ENCODE assay signal across 4 cellular contexts in genomic region chr5:164007062-164007461, GRCh38.
A peak's percentile ranks its signal among the peaks of the same experiment; 100 is the strongest.
TF ChIP-seq lines count a peak whose summit lies in the region.

No MANE protein-coding gene starts in this region.

TF ChIP-seq in SK-N-SH, 30 proteins besides CTCF, POLR2A, EP300 and RAD21:
- TF ChIP-seq REST (IDR thresholded peaks at IDR 0.05; ENCODE audit: low read depth, low read length) (peak; percentile 67; the same call in 1 of the 2 replicates), GABPA (IDR thresholded peaks at IDR 0.05; ENCODE audit: low read depth) (no peak), TAF1 (IDR thresholded peaks at IDR 0.05; ENCODE audit: borderline replicate concordance, low read depth, low read length) (no peak)

TF ChIP-seq in SK-N-SH treated with all-trans-retinoic acid at 6 μM for 48 hours, 23 proteins besides CTCF, POLR2A, EP300 and RAD21:
- TF ChIP-seq POU6F1 (CRISPR knock-in tag; IDR thresholded peaks at IDR 0.05; ENCODE audit: borderline replicate concordance, low read depth) (no peak), ZNF70 (CRISPR knock-in tag; IDR thresholded peaks at IDR 0.05) (no peak), ESRRG (CRISPR knock-in tag; IDR thresholded peaks at IDR 0.05) (no peak), BACH2 (CRISPR knock-in tag; IDR thresholded peaks at IDR 0.05; ENCODE audit: borderline replicate concordance) (no peak), ZNF565 (CRISPR knock-in tag; conservative IDR thresholded peaks at IDR 0.05; ENCODE audit: low read depth) (no peak), CREB5 (CRISPR knock-in tag; IDR thresholded peaks at IDR 0.05; ENCODE audit: low read depth) (no peak), TSHZ2 (CRISPR knock-in tag; IDR thresholded peaks at IDR 0.05) (no peak), ISL1 (CRISPR knock-in tag; IDR thresholded peaks at IDR 0.05) (no peak), ARNTL (CRISPR knock-in tag; IDR thresholded peaks at IDR 0.05; ENCODE audit: borderline replicate concordance, low read depth) (no peak), ZFP3 (CRISPR knock-in tag; IDR thresholded peaks at IDR 0.05) (no peak), CSDC2 (CRISPR knock-in tag; IDR thresholded peaks at IDR 0.05) (no peak), ZNF8 (CRISPR knock-in tag; IDR thresholded peaks at IDR 0.05) (no peak), RARB (CRISPR knock-in tag; IDR thresholded peaks at IDR 0.05) (no peak), OSR1 (CRISPR knock-in tag; IDR thresholded peaks at IDR 0.05) (no peak), ZFP30 (CRISPR knock-in tag; IDR thresholded peaks at IDR 0.05) (no peak), ZC3H10 (CRISPR knock-in tag; IDR thresholded peaks at IDR 0.05) (no peak)
TF ChIP-seq in SK-N-SH treated with all-trans-retinoic acid at 6 μM for 48 hours: peak in this region for 0.

TF ChIP-seq in A549, 52 proteins besides CTCF, POLR2A, EP300 and RAD21 (continued from another document):
- TF ChIP-seq REST (IDR thresholded peaks at IDR 0.05), result peak; percentile 72; the same call in 1 of the 2 replicates
TF ChIP-seq in A549: peak in this region for 1.

TF ChIP-seq in HEK293, 187 proteins besides CTCF, POLR2A, EP300 and RAD21:
- TF ChIP-seq REST (tag by site-specific recombination; IDR thresholded peaks at IDR 0.05) (peak; percentile 63; the same call in 1 of the 2 replicates), ZNF112 (tag by site-specific recombination; IDR thresholded peaks at IDR 0.05) (no peak)
